ENCODE assay signal across 1 cellular context in genomic region chr4:173252024-173252935, GRCh38.
TF ChIP-seq lines count a peak whose summit lies in the region.

No MANE protein-coding gene starts in this region.

TF ChIP-seq in HEK293T, 16 proteins besides CTCF, POLR2A, EP300 and RAD21 (continued from another document):
- peak; percentile 70; the same call in 1 of the 2 replicates for TF ChIP-seq CTBP1 (IDR thresholded peaks at IDR 0.05; ENCODE audit: borderline replicate concordance)
TF ChIP-seq in HEK293T: peak in this region for 2.
